In genomic region chr14:94180655-94181271, GRCh38 we compare ENCODE assay signal across 8 cellular contexts. TPM values are rescaled to one million over a fixed set of nuclear protein-coding genes. Genes with fewer than 3 reads are reported as not detected.
DNase-seq lines count a peak whose midpoint lies in the region; ATAC-seq and TF ChIP-seq lines count a peak whose summit lies in the region.

No MANE protein-coding gene starts in this region.

- H3K4me3 ChIP-seq in AG04449 (ENCODE audit: low read depth, low read length) (no peak overlapping the region; the same call in 1 of the 2 replicates), heart left ventricle (peak overlapping the region in 1 of 12 donors; percentile 18), smooth muscle cell (no peak overlapping the region)

- H3F3A ChIP-seq in smooth muscle cell (ENCODE audit: low read depth): no peaks in the 10 kb centered on the region

- H3K4me1 Mint-ChIP-seq in activated naive CD8-positive, alpha-beta T cell treated with anti-CD3 and anti-CD28 coated beads, Interleukin-2, amount 10 ng/mL, durations not matched to agents 7 days and 5 days: peaks cover 10% of the 10 kb centered on the region

- no peaks in the 10 kb centered on the region for H3K36me3 Mint-ChIP-seq in activated naive CD8-positive, alpha-beta T cell treated with anti-CD3 and anti-CD28 coated beads, Interleukin-2, amount 10 ng/mL, durations not matched to agents 7 days and 5 days

- no peak overlapping the region for H3K9ac ChIP-seq in smooth muscle cell (ENCODE audit: low read depth)

- intact Hi-C loops in heart left ventricle (cut with DNase I): loop anchor here in 4 of 10 donors (2.0 to 5.0 kb wide), 2 partner anchors 43 to 144 kb away; no protein-coding TSS in a partner anchor

- no peaks in the 10 kb centered on the region for H3K9me3 Mint-ChIP-seq in activated naive CD8-positive, alpha-beta T cell treated with anti-CD3 and anti-CD28 coated beads, Interleukin-2, amount 10 ng/mL, durations not matched to agents 7 days and 5 days

- H3K36me3 ChIP-seq in heart left ventricle (no peaks in the 10 kb centered on the region), smooth muscle cell (ENCODE audit: low read depth) (no peaks in the 10 kb centered on the region)

- WGBS in heart left ventricle, 4 donors: 8 to 14% (median 10%) methylated on average over 4 of the region's 4 CpGs
- 41% methylated on average over 4 of the region's 4 CpGs for WGBS in smooth muscle cell (ENCODE audit: low lambda C conversion rate)

- no peak overlapping the region for H2AFZ ChIP-seq in smooth muscle cell (ENCODE audit: low read depth)

- no peaks in the 10 kb centered on the region for H4K20me1 ChIP-seq in smooth muscle cell (ENCODE audit: low read depth)

- no peak overlapping the region for H3K27ac ChIP-seq in heart left ventricle
- no peak overlapping the region for H3K27ac ChIP-seq in smooth muscle cell (ENCODE audit: low read depth)

- H3K4me1 ChIP-seq in heart left ventricle: peaks cover 0 to 3% (median 0%) of the 10 kb centered on the region in 12 donors
- H3K4me1 ChIP-seq in smooth muscle cell (ENCODE audit: low read depth): peaks cover 17% of the 10 kb centered on the region

- peak overlapping the region; percentile 67 for H3K4me3 Mint-ChIP-seq in activated naive CD8-positive, alpha-beta T cell treated with anti-CD3 and anti-CD28 coated beads, Interleukin-2, amount 10 ng/mL, durations not matched to agents 7 days and 5 days

- no peaks in the 10 kb centered on the region for H3K79me2 ChIP-seq in smooth muscle cell (ENCODE audit: low read depth)

- POLR2A ChIA-PET in AG04449 (lab: Yijun Ruan, JAX): no interaction called here
- POLR2A ChIA-PET in activated naive CD8-positive, alpha-beta T cell treated with anti-CD3 and anti-CD28 coated beads, Interleukin-2, amount 10 ng/mL, durations not matched to agents 7 days and 5 days (lab: Charles Lee): interaction anchor here (1.0 kb wide), 1 partner anchor 49 kb away, joined by 3 read pairs; no protein-coding TSS in a partner anchor

- DNase-seq in AG04449 (ENCODE audit: low read depth, low spot score): no peak
- peak; percentile 44 for DNase-seq in GM03348 (ENCODE audit: low spot score)
- DNase-seq in NCI-H345 (lab: John Stamatoyannopoulos, UW): peak; percentile 46
- no peak for DNase-seq in activated naive CD8-positive, alpha-beta T cell treated with anti-CD3 and anti-CD28 coated beads, Interleukin-2, amount 10 ng/mL, durations not matched to agents 7 days and 5 days
- no peak for DNase-seq in heart left ventricle
- DNase-seq in smooth muscle cell (lab: John Stamatoyannopoulos, UW; ENCODE audit: unreplicated experiment): no peak
- no peak for DNase-seq in NCI-H1048 (lab: John Stamatoyannopoulos, UW)

- H3K4me2 ChIP-seq in smooth muscle cell: peak overlapping the region; percentile 36

- H3K27ac Mint-ChIP-seq in activated naive CD8-positive, alpha-beta T cell treated with anti-CD3 and anti-CD28 coated beads, Interleukin-2, amount 10 ng/mL, durations not matched to agents 7 days and 5 days: peak overlapping the region; percentile 27

- CTCF ChIA-PET in AG04449 (lab: Yijun Ruan, JAX): interaction anchor here (0.6 to 4.5 kb wide), 28 partner anchors 9 to 486 kb away, joined by 3 to 39 read pairs (median 5); partner anchors contain the start of gene IFI27L2

- no peaks in the 10 kb centered on the region for H3K9me3 ChIP-seq in heart left ventricle
- no peaks in the 10 kb centered on the region for H3K9me3 ChIP-seq in smooth muscle cell (replicated peaks; ENCODE audit: low read depth)

- TF ChIP-seq POLR2A in heart left ventricle (IDR thresholded peaks at IDR 0.05): no peak

- H3K27me3 ChIP-seq in heart left ventricle (peaks cover 0 to 55% (median 10%) of the 10 kb centered on the region in 9 donors), smooth muscle cell (ENCODE audit: low read depth) (peaks cover 44% of the 10 kb centered on the region)

- H3K27me3 Mint-ChIP-seq in activated naive CD8-positive, alpha-beta T cell treated with anti-CD3 and anti-CD28 coated beads, Interleukin-2, amount 10 ng/mL, durations not matched to agents 7 days and 5 days: peaks cover 40% of the 10 kb centered on the region

- ATAC-seq in HG02798 (IDR thresholded peaks at IDR 0.05; ENCODE audit: poor library complexity, unreplicated experiment) (peak; percentile 42), heart left ventricle (peak; percentile 20 to 59 (median 46))
- ATAC-seq in activated naive CD8-positive, alpha-beta T cell treated with anti-CD3 and anti-CD28 coated beads, Interleukin-2, amount 10 ng/mL, durations not matched to agents 7 days and 5 days (ENCODE audit: low read depth): peak; percentile 79

- TF ChIP-seq CTCF in AG04449 (IDR thresholded peaks at IDR 0.05; ENCODE audit: insufficient read depth, low read length, missing control alignments): peak; percentile 8
- peak; percentile 17 to 67 (median 59) for TF ChIP-seq CTCF in heart left ventricle (IDR thresholded peaks at IDR 0.05)
- TF ChIP-seq CTCF in smooth muscle cell (IDR thresholded peaks at IDR 0.05; ENCODE audit: borderline replicate concordance, insufficient read depth, poor library complexity, severe bottlenecking): peak; percentile 60

RNA-seq across cellular contexts. Expression of gene PPP4R4, which starts 6.6 kb away (rescaled TPM):
- under 1 TPM; 0.47 to 0.57 TPM for total RNA-seq in activated naive CD8-positive, alpha-beta T cell treated with anti-CD3 and anti-CD28 coated beads, Interleukin-2, amount 10 ng/mL, durations not matched to agents 7 days and 5 days
- total RNA-seq in heart left ventricle (1 to 10 TPM in 1 of 9 donors, under 1 TPM in 3, not detected in 5; 0.06 to 1.0 (median 0.66) TPM), smooth muscle cell (0.27 and 0.40 TPM in 2 replicates)
- polyA plus RNA-seq in heart left ventricle (under 1 TPM in 1 of 2 donors, not detected in 1; 0.40 TPM), smooth muscle cell (0.27 and 0.38 TPM in 2 replicates)

RNA-seq across cellular contexts. Expression of gene IFI27L2, which starts 51.4 kb away (rescaled TPM):
- 10 to 100 TPM; 76.4 to 77.9 TPM for total RNA-seq in activated naive CD8-positive, alpha-beta T cell treated with anti-CD3 and anti-CD28 coated beads, Interleukin-2, amount 10 ng/mL, durations not matched to agents 7 days and 5 days
- 100 to 1,000 TPM in 1 of 9 donors, 10 to 100 TPM in 8; 44.8 to 102 (median 61.4) TPM for total RNA-seq in heart left ventricle
- polyA plus RNA-seq in heart left ventricle: 10 to 100 TPM; 68.9 to 71.3 TPM
- 73.8 and 96.0 TPM in 2 replicates for total RNA-seq in smooth muscle cell
- polyA plus RNA-seq in smooth muscle cell: 135 and 162 TPM in 2 replicates

Comparison
In these comparisons a context has a peak if more than half of its experiments do, and no peak if none do; other contexts are left out.
1. DNase-seq: peak in GM03348 (single experiment) and NCI-H345 (single experiment); none in AG04449 (single experiment), activated naive CD8-positive, alpha-beta T cell treated with anti-CD3 and anti-CD28 coated beads, Interleukin-2, amount 10 ng/mL, durations not matched to agents 7 days and 5 days (single experiment), heart left ventricle (0 of 5), smooth muscle cell (single experiment) and NCI-H1048 (single experiment).
2. CTCF ChIP-seq: peak in every context shown above with its lines; median percentile 60 in smooth muscle cell; 59 in heart left ventricle; 8 in AG04449.
3. Peak in every context shown above with its lines, with median percentiles within 50 percentile points of each other: ATAC-seq.